23 cellular contexts compared by ENCODE assay signal in the genomic region with DNA sequence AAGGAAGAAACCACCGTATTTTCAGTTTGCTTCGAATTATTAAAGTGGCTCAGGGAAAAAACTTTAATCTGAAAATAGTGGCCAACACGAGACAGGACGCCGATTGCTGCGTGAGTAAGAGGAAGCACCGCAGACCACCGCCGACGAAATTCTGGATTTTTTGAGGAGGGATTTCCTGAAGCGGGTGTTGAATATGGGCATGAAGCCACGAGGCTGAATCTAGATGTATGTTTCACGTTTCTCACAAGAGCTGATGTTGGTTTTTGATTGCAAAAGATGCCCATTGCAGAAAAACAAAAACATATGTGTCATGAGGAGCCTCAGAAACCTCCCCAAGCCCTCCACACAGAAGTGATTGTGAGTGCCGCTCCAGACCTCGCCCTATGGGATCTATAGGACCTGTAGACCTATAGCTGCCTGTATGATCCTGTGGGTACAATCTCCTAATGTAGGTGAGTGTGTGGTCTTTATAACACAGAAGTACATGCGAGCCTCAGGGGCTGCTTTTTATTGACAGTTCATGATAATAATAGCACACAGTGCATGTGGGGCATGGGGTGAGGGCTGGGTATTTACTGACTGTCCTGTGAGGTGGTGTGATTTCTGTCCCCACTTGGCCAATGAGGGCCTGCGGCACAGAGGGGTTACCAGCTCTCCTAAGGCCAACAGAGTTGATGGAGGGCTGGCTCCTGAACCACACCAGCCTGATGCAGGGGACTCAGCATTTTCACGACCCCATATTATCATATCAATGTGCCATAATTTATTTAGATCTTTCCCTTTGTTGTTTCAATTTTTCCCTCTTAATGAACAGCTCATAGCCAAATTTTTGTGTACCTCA.
DNase-seq lines count a peak whose midpoint lies in the region; ATAC-seq, FAIRE-seq and TF ChIP-seq lines count a peak whose summit lies in the region.
"Had no signal": no experiment of that assay in that cellular context is flagged by ENCODE, and none has a peak within 500 bp of the region (broad histone marks: within the 10 kb centered on the region; RNA-seq: fewer than 3 reads in every experiment).

No MANE protein-coding gene starts in this region.

- H3K36me3 ChIP-seq in heart right ventricle (no peaks in the 10 kb centered on the region), bronchial epithelial cell (ENCODE audit: control insufficient read depth, insufficient read depth, low read length) (no peaks in the 10 kb centered on the region), upper lobe of right lung (no peaks in the 10 kb centered on the region)
- H3K36me3 ChIP-seq: prostate gland, tibial artery had no signal

- CTCF ChIA-PET in activated CD4-positive, alpha-beta T cell treated with anti-CD3 and anti-CD28 coated beads for 36 hours (lab: Charles Lee): interaction anchor here (0.7 kb wide), 1 partner anchor 148 kb away, joined by 4 read pairs; no protein-coding TSS in a partner anchor
- CTCF ChIA-PET in WTC11 (lab: Charles Lee): no interaction called here

- FAIRE-seq in bronchial epithelial cell (lab: Jason Lieb, UNC): peak; percentile 73
- FAIRE-seq: A549 had no signal

- peak overlapping the region in 4 of 10 donors; percentile 9 to 84 (median 36) for H3K27ac ChIP-seq in heart right ventricle
- H3K27ac ChIP-seq in upper lobe of right lung: no peak overlapping the region
- H3K27ac ChIP-seq: A549, epithelial cell of prostate, tibial artery had no signal

- H3K27me3 Mint-ChIP-seq in activated CD4-positive, alpha-beta T cell treated with anti-CD3 and anti-CD28 coated beads for 36 hours: peaks cover 2% of the 10 kb centered on the region
- no peaks in the 10 kb centered on the region; the same call in 1 of the 2 replicates for H3K27me3 Mint-ChIP-seq in WTC11 (ENCODE audit: low read depth)

- peaks cover 0 to 51% (median 28%) of the 10 kb centered on the region in 9 donors for H3K4me1 ChIP-seq in heart right ventricle
- H3K4me1 ChIP-seq in upper lobe of right lung: peaks cover 14% of the 10 kb centered on the region
- H3K4me1 ChIP-seq: A549, prostate gland, tibial artery had no signal

- H3K4me3 ChIP-seq in heart right ventricle: no peak overlapping the region
- no peak overlapping the region for H3K4me3 ChIP-seq in bronchial epithelial cell (ENCODE audit: low read depth, low read length)
- no peak overlapping the region for H3K4me3 ChIP-seq in upper lobe of right lung
- H3K4me3 ChIP-seq: A549, prostate gland, tibial artery had no signal

- TF ChIP-seq CTCF in heart right ventricle (IDR thresholded peaks at IDR 0.05): no peak
- TF ChIP-seq CTCF in bronchial epithelial cell (IDR thresholded peaks at IDR 0.05; ENCODE audit: insufficient read depth, low read length, severe bottlenecking): no peak
- no peak for TF ChIP-seq CTCF in upper lobe of right lung (IDR thresholded peaks at IDR 0.05)
- no peak for TF ChIP-seq CTCF in WTC11 (IDR thresholded peaks at IDR 0.05)

- H3K4me3 Mint-ChIP-seq in activated CD4-positive, alpha-beta T cell treated with anti-CD3 and anti-CD28 coated beads for 36 hours: no peak overlapping the region
- H3K4me3 Mint-ChIP-seq in WTC11: no peak overlapping the region
- H3K4me3 Mint-ChIP-seq: activated naive CD4-positive, alpha-beta T cell treated with anti-CD3 and anti-CD28 coated beads for 36 hours; CD4-positive, alpha-beta memory T cell; immature natural killer cell; neural crest cell; stimulated activated memory B cell treated with anti-CD40 and anti-IgM and Interleukin-4, amounts not matched to agents 10 μg/mL and 1 μg/mL and 100 μg/mL, for 72 hours had no signal

- WGBS in heart right ventricle, 2 donors: 70 to 74% methylated on average over 18 of the region's 18 CpGs

- H3K9me3 ChIP-seq in heart right ventricle (peaks cover 0 to 4% (median 0%) of the 10 kb centered on the region in 11 donors), upper lobe of right lung (no peaks in the 10 kb centered on the region)
- H3K9me3 ChIP-seq: A549, prostate gland, tibial artery had no signal

- POLR2A ChIA-PET in activated CD4-positive, alpha-beta T cell treated with anti-CD3 and anti-CD28 coated beads for 36 hours (lab: Charles Lee): no interaction called here
- POLR2A ChIA-PET in WTC11 (lab: Charles Lee): no interaction called here

- no peaks in the 10 kb centered on the region for H3K36me3 Mint-ChIP-seq in activated CD4-positive, alpha-beta T cell treated with anti-CD3 and anti-CD28 coated beads for 36 hours (ENCODE audit: low read depth)
- H3K36me3 Mint-ChIP-seq in WTC11: peaks cover 12% of the 10 kb centered on the region; the same call in 1 of the 2 replicates
- H3K36me3 Mint-ChIP-seq: CD4-positive, alpha-beta memory T cell; immature natural killer cell; stimulated activated memory B cell treated with anti-CD40 and anti-IgM and Interleukin-4, amounts not matched to agents 10 μg/mL and 1 μg/mL and 100 μg/mL, for 72 hours had no signal

- no peaks in the 10 kb centered on the region for H3K27me3 ChIP-seq in heart right ventricle
- peaks cover 7% of the 10 kb centered on the region for H3K27me3 ChIP-seq in bronchial epithelial cell (ENCODE audit: control insufficient read depth, insufficient read depth, low read length)
- no peaks in the 10 kb centered on the region for H3K27me3 ChIP-seq in upper lobe of right lung

- DNase-seq in Right ventricle myocardium superior: peak; percentile 16
- DNase-seq in heart right ventricle: no peak
- DNase-seq in bronchial epithelial cell (ENCODE audit: low read depth): no peak
- peak; percentile 5 to 29 for DNase-seq in left colon
- DNase-seq in upper lobe of right lung: peak; percentile 57
- no peak for DNase-seq in activated CD4-positive, alpha-beta T cell treated with anti-CD3 and anti-CD28 coated beads for 36 hours
- DNase-seq in Ammon's horn (ENCODE audit: low spot score): no peak
- no peak for DNase-seq in WTC11 (ENCODE audit: low spot score)
- DNase-seq: activated CD4-positive, alpha-beta T cell treated with anti-CD3 and anti-CD28 coated beads, Interleukin-2, amount 50 U/mL, for 48 hours; activated naive CD4-positive, alpha-beta T cell treated with anti-CD3 and anti-CD28 coated beads for 36 hours; activated T-cell treated with anti-CD3 and anti-CD28 coated beads, Interleukin-2, amount 50 U/mL, for 1 hour; CD4-positive, alpha-beta memory T cell; immature natural killer cell; mesenchymal stem cell; NCI-H1694; NCI-H2227 treated with DMSO at 0.1 percent for 48 hours; NK-92 treated with Interleukin-12 subunit alpha and Interleukin-12 subunit beta, amount 100 ng/mL, for 24 hours had no signal

- ATAC-seq in Right ventricle myocardium superior (ENCODE audit: poor library complexity) (no peak), heart right ventricle (no peak), left colon (no peak), upper lobe of right lung (no peak), WTC11 (no peak)
- ATAC-seq in activated CD4-positive, alpha-beta T cell treated with anti-CD3 and anti-CD28 coated beads for 36 hours: no peak
- ATAC-seq: A549; stimulated activated memory B cell treated with anti-CD40 and anti-IgM and Interleukin-4, amounts not matched to agents 10 μg/mL and 1 μg/mL and 100 μg/mL, for 72 hours had no signal

- H3K9me3 Mint-ChIP-seq in activated CD4-positive, alpha-beta T cell treated with anti-CD3 and anti-CD28 coated beads for 36 hours (ENCODE audit: low read depth): no peaks in the 10 kb centered on the region
- H3K9me3 Mint-ChIP-seq in WTC11: peaks cover 22% of the 10 kb centered on the region
- H3K9me3 Mint-ChIP-seq: activated naive CD4-positive, alpha-beta T cell treated with anti-CD3 and anti-CD28 coated beads for 36 hours; CD4-positive, alpha-beta memory T cell; immature natural killer cell; neural crest cell; stimulated activated memory B cell treated with anti-CD40 and anti-IgM and Interleukin-4, amounts not matched to agents 10 μg/mL and 1 μg/mL and 100 μg/mL, for 72 hours had no signal

- no peak overlapping the region for H3K27ac Mint-ChIP-seq in activated CD4-positive, alpha-beta T cell treated with anti-CD3 and anti-CD28 coated beads for 36 hours
- H3K27ac Mint-ChIP-seq in WTC11: no peak overlapping the region
- H3K27ac Mint-ChIP-seq: activated naive CD4-positive, alpha-beta T cell treated with anti-CD3 and anti-CD28 coated beads for 36 hours; CD4-positive, alpha-beta memory T cell; immature natural killer cell; stimulated activated memory B cell treated with anti-CD40 and anti-IgM and Interleukin-4, amounts not matched to agents 10 μg/mL and 1 μg/mL and 100 μg/mL, for 72 hours had no signal

- intact Hi-C loops in Right ventricle myocardium superior (cut with DNase I): loop anchor here (5.0 kb wide), 2 partner anchors 85 to 240 kb away; no protein-coding TSS in a partner anchor
- intact Hi-C loops in heart right ventricle (cut with DNase I): loop anchor here in 4 of 10 donors (5.0 to 10.0 kb wide), 3 partner anchors 78 to 88 kb away; no protein-coding TSS in a partner anchor
- intact Hi-C loops in left colon (cut with DNase I, micrococcal nuclease): no loop called here
- intact Hi-C loops in upper lobe of right lung (cut with DNase I): no loop called here
- intact Hi-C loops in activated CD4-positive, alpha-beta T cell treated with anti-CD3 and anti-CD28 coated beads for 36 hours (cut with DNase I, micrococcal nuclease): no loop called here

- H3K4me1 Mint-ChIP-seq in activated CD4-positive, alpha-beta T cell treated with anti-CD3 and anti-CD28 coated beads for 36 hours: no peaks in the 10 kb centered on the region
- peaks cover 6% of the 10 kb centered on the region for H3K4me1 Mint-ChIP-seq in WTC11
- H3K4me1 Mint-ChIP-seq: neural crest cell; stimulated activated memory B cell treated with anti-CD40 and anti-IgM and Interleukin-4, amounts not matched to agents 10 μg/mL and 1 μg/mL and 100 μg/mL, for 72 hours had no signal

TF ChIP-seq in WTC11, 78 proteins besides CTCF, POLR2A, EP300 and RAD21 (continues in another document):
- no peak for TF ChIP-seq FOXK1 (CRISPR knock-in tag; IDR thresholded peaks at IDR 0.05)
- TF ChIP-seq, protein P1, sequence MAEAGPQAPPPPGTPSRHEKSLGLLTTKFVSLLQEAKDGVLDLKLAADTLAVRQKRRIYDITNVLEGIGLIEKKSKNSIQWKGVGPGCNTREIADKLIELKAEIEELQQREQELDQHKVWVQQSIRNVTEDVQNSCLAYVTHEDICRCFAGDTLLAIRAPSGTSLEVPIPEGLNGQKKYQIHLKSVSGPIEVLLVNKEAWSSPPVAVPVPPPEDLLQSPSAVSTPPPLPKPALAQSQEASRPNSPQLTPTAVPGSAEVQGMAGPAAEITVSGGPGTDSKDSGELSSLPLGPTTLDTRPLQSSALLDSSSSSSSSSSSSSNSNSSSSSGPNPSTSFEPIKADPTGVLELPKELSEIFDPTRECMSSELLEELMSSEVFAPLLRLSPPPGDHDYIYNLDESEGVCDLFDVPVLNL (CRISPR knock-in tag; IDR thresholded peaks at IDR 0.05; ENCODE audit: borderline replicate concordance, low read depth): no peak
- TF ChIP-seq, protein P2, sequence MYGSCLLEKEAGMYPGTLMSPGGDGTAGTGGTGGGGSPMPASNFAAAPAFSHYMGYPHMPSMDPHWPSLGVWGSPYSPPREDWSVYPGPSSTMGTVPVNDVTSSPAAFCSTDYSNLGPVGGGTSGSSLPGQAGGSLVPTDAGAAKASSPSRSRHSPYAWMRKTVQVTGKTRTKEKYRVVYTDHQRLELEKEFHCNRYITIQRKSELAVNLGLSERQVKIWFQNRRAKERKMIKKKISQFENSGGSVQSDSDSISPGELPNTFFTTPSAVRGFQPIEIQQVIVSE (CRISPR knock-in tag; IDR thresholded peaks at IDR 0.05; ENCODE audit: borderline replicate concordance): no peak
- TF ChIP-seq ZBTB21 (CRISPR knock-in tag; IDR thresholded peaks at IDR 0.05; ENCODE audit: borderline replicate concordance): no peak

Comparison
In these comparisons a context has a peak if more than half of its experiments do, and no peak if none do; other contexts are left out.
1. DNase-seq: peak in Right ventricle myocardium superior (single experiment), left colon (2 of 2) and upper lobe of right lung (single experiment); none in heart right ventricle (0 of 2), bronchial epithelial cell (single experiment), activated CD4-positive, alpha-beta T cell treated with anti-CD3 and anti-CD28 coated beads for 36 hours (single experiment), Ammon's horn (single experiment) and WTC11 (single experiment).